Comparison of ENCODE assay signal across 8 cellular contexts in the genomic region with DNA sequence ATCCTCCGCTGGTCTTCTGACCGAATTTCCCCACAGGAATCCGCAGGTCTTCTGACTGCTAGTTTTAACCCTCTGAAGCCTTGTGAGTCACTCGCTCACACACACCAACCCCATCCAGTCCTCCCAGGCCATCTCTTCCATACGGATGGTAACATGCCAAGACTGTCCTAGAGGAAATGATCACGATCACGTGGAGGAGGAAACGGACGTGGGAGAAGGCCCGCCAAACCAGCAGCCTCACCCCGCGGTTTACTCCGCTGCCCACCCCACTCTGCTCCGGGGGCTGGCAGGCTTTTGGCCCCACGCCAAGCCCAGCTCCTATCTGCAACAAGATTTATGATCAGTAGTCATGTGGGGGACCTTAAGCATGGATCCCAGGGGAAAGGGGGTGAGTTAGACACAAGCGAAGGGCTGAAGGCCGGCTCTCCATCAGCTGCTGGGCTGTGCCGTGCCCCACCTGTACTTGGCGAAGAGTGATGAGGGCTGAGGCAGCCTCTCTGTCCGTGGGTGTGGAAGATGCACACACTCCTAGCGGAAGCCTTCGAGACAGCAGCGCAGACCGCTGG. TPM values are rescaled to one million over a fixed set of nuclear protein-coding genes. Genes with fewer than 3 reads are reported as not detected.
DNase-seq lines count a peak whose midpoint lies in the region; ATAC-seq and TF ChIP-seq lines count a peak whose summit lies in the region.

No MANE protein-coding gene starts in this region.

- peaks cover 5 to 48% (median 18%) of the 10 kb centered on the region in 4 donors for H3K36me3 ChIP-seq in sigmoid colon

- no peak for TF ChIP-seq EP300 in sigmoid colon (IDR thresholded peaks at IDR 0.05)

- 26 to 30% methylated on average over 24 of the region's 24 CpGs for WGBS in sigmoid colon, 2 donors

- no peaks in the 10 kb centered on the region for H3K9me3 ChIP-seq in sigmoid colon

- H3K4me3 ChIP-seq in sigmoid colon = peak overlapping the region in 3 of 4 donors; percentile 78 to 90 (median 84)

- no peak for TF ChIP-seq POLR2A in sigmoid colon (IDR thresholded peaks at IDR 0.05)

- H3K27ac ChIP-seq in sigmoid colon = peak overlapping the region; percentile 84 to 89 (median 85)

- no peaks in the 10 kb centered on the region for H3K27me3 Mint-ChIP-seq in activated naive CD4-positive, alpha-beta T cell treated with anti-CD3 and anti-CD28 coated beads, Interleukin-2, amount 10 ng/mL, durations not matched to agents 7 days and 5 days
- H3K27me3 Mint-ChIP-seq in activated naive CD4-positive, alpha-beta T cell treated with anti-CD3 and anti-CD28 coated beads, Interleukin-2, amount 50 U/mL, for 24 hours = no peaks in the 10 kb centered on the region

- peak overlapping the region; percentile 78 for H3K4me3 Mint-ChIP-seq in activated naive CD4-positive, alpha-beta T cell treated with anti-CD3 and anti-CD28 coated beads, Interleukin-2, amount 10 ng/mL, durations not matched to agents 7 days and 5 days
- peak overlapping the region; percentile 90 for H3K4me3 Mint-ChIP-seq in activated naive CD4-positive, alpha-beta T cell treated with anti-CD3 and anti-CD28 coated beads, Interleukin-2, amount 50 U/mL, for 24 hours

- peak overlapping the region; percentile 91 for H3K27ac Mint-ChIP-seq in activated naive CD4-positive, alpha-beta T cell treated with anti-CD3 and anti-CD28 coated beads, Interleukin-2, amount 10 ng/mL, durations not matched to agents 7 days and 5 days
- H3K27ac Mint-ChIP-seq in activated naive CD4-positive, alpha-beta T cell treated with anti-CD3 and anti-CD28 coated beads, Interleukin-2, amount 50 U/mL, for 24 hours = peak overlapping the region; percentile 86

- peaks cover 0 to 39% (median 26%) of the 10 kb centered on the region in 4 donors for H3K4me1 ChIP-seq in sigmoid colon

- H3K4me1 Mint-ChIP-seq in activated naive CD4-positive, alpha-beta T cell treated with anti-CD3 and anti-CD28 coated beads, Interleukin-2, amount 10 ng/mL, durations not matched to agents 7 days and 5 days = peaks cover 41% of the 10 kb centered on the region
- H3K4me1 Mint-ChIP-seq in activated naive CD4-positive, alpha-beta T cell treated with anti-CD3 and anti-CD28 coated beads, Interleukin-2, amount 50 U/mL, for 24 hours = peaks cover 40% of the 10 kb centered on the region

- H3K27me3 ChIP-seq in sigmoid colon = no peaks in the 10 kb centered on the region

- ATAC-seq in GM18511 (IDR thresholded peaks at IDR 0.05; ENCODE audit: unreplicated experiment) = no peak

- H3K36me3 Mint-ChIP-seq in activated naive CD4-positive, alpha-beta T cell treated with anti-CD3 and anti-CD28 coated beads, Interleukin-2, amount 10 ng/mL, durations not matched to agents 7 days and 5 days = peaks cover 10% of the 10 kb centered on the region
- no peaks in the 10 kb centered on the region for H3K36me3 Mint-ChIP-seq in activated naive CD4-positive, alpha-beta T cell treated with anti-CD3 and anti-CD28 coated beads, Interleukin-2, amount 50 U/mL, for 24 hours

- peak; percentile 29 for DNase-seq in activated naive CD4-positive, alpha-beta T cell treated with anti-CD3 and anti-CD28 coated beads, Interleukin-2, amount 10 ng/mL, durations not matched to agents 7 days and 5 days
- DNase-seq in activated naive CD4-positive, alpha-beta T cell treated with Interleukin-2 at 50 U/mL for 16 hours = no peak
- DNase-seq in NCI-H1436 treated with DMSO at 0.1 percent for 48 hours (lab: John Stamatoyannopoulos, UW) = peak; percentile 49
- peak; percentile 74 for DNase-seq in cardiac septum (ENCODE audit: low spot score)
- no peak for DNase-seq in sigmoid colon
- no peak for DNase-seq in C1 segment of cervical spinal cord (lab: John Stamatoyannopoulos, UW)

- H3K9me3 Mint-ChIP-seq in activated naive CD4-positive, alpha-beta T cell treated with anti-CD3 and anti-CD28 coated beads, Interleukin-2, amount 10 ng/mL, durations not matched to agents 7 days and 5 days = no peaks in the 10 kb centered on the region
- H3K9me3 Mint-ChIP-seq in activated naive CD4-positive, alpha-beta T cell treated with anti-CD3 and anti-CD28 coated beads, Interleukin-2, amount 50 U/mL, for 24 hours = no peaks in the 10 kb centered on the region

- intact Hi-C loops in cardiac septum (cut with DNase I) = no loop called here
- intact Hi-C loops in sigmoid colon (cut with DNase I) = loop anchor here (2.0 to 5.0 kb wide), 3 partner anchors 13 to 49 kb away; no protein-coding TSS in a partner anchor

- CTCF ChIA-PET in activated naive CD4-positive, alpha-beta T cell treated with anti-CD3 and anti-CD28 coated beads, Interleukin-2, amount 10 ng/mL, durations not matched to agents 7 days and 5 days (lab: Charles Lee) = interaction anchor here (0.9 kb wide), 1 partner anchor 35 kb away, joined by 3 read pairs; no protein-coding TSS in a partner anchor

- no peak for TF ChIP-seq CTCF in sigmoid colon (IDR thresholded peaks at IDR 0.05)

RNA-seq across cellular contexts. Expression of a gene that starts 1.5 kb away (rescaled TPM):
- total RNA-seq in cardiac septum (13.6 TPM), sigmoid colon (10 to 100 TPM in 3 of 4 donors, 1 to 10 TPM in 1; 9.6 to 24.1 (median 14.6) TPM)
- polyA plus RNA-seq in sigmoid colon = 10 to 100 TPM in 2 of 3 donors, 1 to 10 TPM in 1; 6.6 to 27.2 (median 10.9) TPM

RNA-seq across cellular contexts. Expression of a gene that starts 25.5 kb away (rescaled TPM):
- total RNA-seq in cardiac septum (1.1 TPM), sigmoid colon (1 to 10 TPM in 1 of 4 donors, under 1 TPM in 2, not detected in 1; 0.33 to 1.1 (median 0.95) TPM)
- 1 to 10 TPM in 1 of 3 donors, not detected in 2; 2.3 TPM for polyA plus RNA-seq in sigmoid colon

RNA-seq across cellular contexts. Expression of a gene that starts 41.1 kb away (rescaled TPM):
- total RNA-seq in cardiac septum (634 TPM), sigmoid colon (1,000 to 10,000 TPM; 1,038 to 2,003 (median 1,212) TPM)
- polyA plus RNA-seq in sigmoid colon = 1,000 to 10,000 TPM; 2,538 to 4,527 (median 2,852) TPM

Comparison
In these comparisons a context has a peak if more than half of its experiments do, and no peak if none do; other contexts are left out.
1. DNase-seq: peak in activated naive CD4-positive, alpha-beta T cell treated with anti-CD3 and anti-CD28 coated beads, Interleukin-2, amount 10 ng/mL, durations not matched to agents 7 days and 5 days (single experiment), NCI-H1436 treated with DMSO at 0.1 percent for 48 hours (single experiment) and cardiac septum (single experiment); none in activated naive CD4-positive, alpha-beta T cell treated with Interleukin-2 at 50 U/mL for 16 hours (single experiment), sigmoid colon (single experiment) and C1 segment of cervical spinal cord (0 of 14).